Comparison of ENCODE assay signal across 9 cellular contexts in the genomic region with DNA sequence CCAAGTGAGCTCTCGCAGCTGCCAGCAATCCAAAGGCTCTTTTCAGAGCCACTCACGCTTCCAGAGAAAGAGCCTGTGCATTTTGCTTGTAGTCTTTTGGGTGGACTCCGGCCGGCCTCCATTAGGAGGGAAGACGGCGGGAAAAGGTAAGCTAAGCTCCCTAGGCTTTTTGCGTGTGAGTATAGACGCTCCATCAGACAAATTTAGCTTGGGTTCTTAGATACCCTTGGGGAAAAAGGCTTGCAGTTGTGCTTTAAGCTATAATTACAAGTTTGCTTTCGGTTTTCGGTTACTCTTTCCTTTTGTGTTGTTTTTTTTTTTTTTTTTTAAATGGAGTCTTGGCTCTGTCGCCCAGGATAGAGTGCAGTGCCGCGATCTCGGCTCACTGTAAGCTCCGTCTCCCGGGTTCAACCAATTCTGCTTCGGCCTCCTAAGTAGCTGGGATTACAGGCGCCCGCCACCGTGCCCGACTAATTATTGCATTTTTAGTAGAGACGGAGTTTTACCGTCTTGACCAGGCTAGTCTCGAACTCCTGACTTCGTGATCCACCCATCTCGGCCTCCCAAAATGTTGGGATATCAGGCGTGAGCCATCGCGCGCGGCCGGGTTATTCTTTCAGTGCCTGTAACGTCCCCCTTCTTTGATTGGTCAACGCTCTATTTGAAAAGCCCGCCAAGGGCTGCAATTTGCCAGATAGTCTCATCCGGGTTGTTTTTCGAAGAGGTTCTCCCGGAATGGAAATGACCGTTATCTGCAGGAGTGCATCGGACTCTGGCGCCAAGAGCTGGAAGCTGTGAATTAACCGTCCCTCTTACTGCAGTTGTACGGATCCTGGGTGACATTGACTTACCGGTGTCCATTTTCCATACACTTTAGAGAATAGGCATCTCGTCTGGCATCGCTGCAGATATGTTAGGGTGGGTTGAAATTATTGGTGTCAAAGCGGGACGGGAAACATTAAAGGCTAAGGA. TPM values are rescaled to one million over a fixed set of nuclear protein-coding genes. Genes with fewer than 3 reads are reported as not detected.
DNase-seq lines count a peak whose midpoint lies in the region; ATAC-seq and TF ChIP-seq lines count a peak whose summit lies in the region.
"Had no signal": no experiment of that assay in that cellular context is flagged by ENCODE, and none has a peak within 500 bp of the region (broad histone marks: within the 10 kb centered on the region; RNA-seq: fewer than 3 reads in every experiment).

No MANE protein-coding gene starts in this region.

- peak; percentile 28 for ATAC-seq in activated T-helper 17 cell treated with anti-CD3 and anti-CD28 coated beads, Interleukin-2, amount 50 U/mL, for 72 hours (replicated peaks)
- ATAC-seq in naive thymus-derived CD4-positive, alpha-beta T cell, result no peak
- peak; percentile 16 for ATAC-seq in stimulated activated naive CD8-positive, alpha-beta T cell treated with anti-CD3 and anti-CD28 coated beads, Interleukin-15, amount 100 ng/mL, for 72 hours
- no peak for ATAC-seq in GM19397 (IDR thresholded peaks at IDR 0.05; ENCODE audit: unreplicated experiment)

- H2AFZ ChIP-seq in PC-9, result peak overlapping the region; percentile 92

- no peak for TF ChIP-seq CTCF in PC-9 (conservative IDR thresholded peaks at IDR 0.05)

- no peaks in the 10 kb centered on the region for H3K9me2 ChIP-seq in PC-9 (ENCODE audit: insufficient read depth)

- H3K27ac Mint-ChIP-seq in activated T-helper 17 cell treated with anti-CD3 and anti-CD28 coated beads, Interleukin-2, amount 50 U/mL, for 72 hours, result no peak overlapping the region
- peak overlapping the region in 1 of 9 donors; percentile 97 for H3K27ac Mint-ChIP-seq in naive thymus-derived CD4-positive, alpha-beta T cell
- H3K27ac Mint-ChIP-seq in stimulated activated naive CD8-positive, alpha-beta T cell treated with anti-CD3 and anti-CD28 coated beads, Interleukin-15, amount 100 ng/mL, for 72 hours, result no peak overlapping the region

- H3K79me2 ChIP-seq in PC-9 (ENCODE audit: low read depth), result no peaks in the 10 kb centered on the region

- no peak overlapping the region for H3K4me3 Mint-ChIP-seq in activated T-helper 17 cell treated with anti-CD3 and anti-CD28 coated beads, Interleukin-2, amount 50 U/mL, for 72 hours
- no peak overlapping the region for H3K4me3 Mint-ChIP-seq in naive thymus-derived CD4-positive, alpha-beta T cell
- H3K4me3 Mint-ChIP-seq in stimulated activated naive CD8-positive, alpha-beta T cell treated with anti-CD3 and anti-CD28 coated beads, Interleukin-15, amount 100 ng/mL, for 72 hours, result no peak overlapping the region

- CTCF ChIA-PET in PC-9 (lab: Charles Lee), result interaction anchor here (0.6 to 2.1 kb wide), 9 partner anchors 22 to 690 kb away, joined by 3 to 12 read pairs (median 6); no protein-coding TSS in a partner anchor
- CTCF ChIA-PET in naive thymus-derived CD4-positive, alpha-beta T cell (lab: Charles Lee), result interaction anchor here (0.6 to 5.3 kb wide), 25 partner anchors 21 to 750 kb away, joined by 3 to 96 read pairs (median 6); a partner anchor contains a TSS

- no TSS peak for BruUV-seq in PC-9 (replicated peaks; lab: Mats Ljungman, UMichigan)

- H3K36me3 Mint-ChIP-seq in activated T-helper 17 cell treated with anti-CD3 and anti-CD28 coated beads, Interleukin-2, amount 50 U/mL, for 72 hours (ENCODE audit: low read depth), result peaks cover 13% of the 10 kb centered on the region
- H3K36me3 Mint-ChIP-seq in naive thymus-derived CD4-positive, alpha-beta T cell, result peaks cover 0 to 1% (median 0%) of the 10 kb centered on the region in 5 donors

- intact Hi-C loops in PC-9 (cut with micrococcal nuclease; ENCODE audit: unreplicated experiment), result loop anchor here (1.0 to 10.0 kb wide), 8 partner anchors 21 to 1689 kb away; partner anchors contain the start of gene ZNF184
- intact Hi-C loops in naive thymus-derived CD4-positive, alpha-beta T cell (cut with micrococcal nuclease), result loop anchor here (1.0 to 10.0 kb wide), 32 partner anchors 8 to 1867 kb away; partner anchors contain the start of genes POM121L2 (in 2 of the 2) and ZNF184 (in 1 of the 2)

- H3K27me3 Mint-ChIP-seq in activated T-helper 17 cell treated with anti-CD3 and anti-CD28 coated beads, Interleukin-2, amount 50 U/mL, for 72 hours, result no peaks in the 10 kb centered on the region
- H3K27me3 Mint-ChIP-seq in naive thymus-derived CD4-positive, alpha-beta T cell, result peaks cover 0 to 8% (median 0%) of the 10 kb centered on the region in 5 donors
- no peaks in the 10 kb centered on the region for H3K27me3 Mint-ChIP-seq in stimulated activated naive CD8-positive, alpha-beta T cell treated with anti-CD3 and anti-CD28 coated beads, Interleukin-15, amount 100 ng/mL, for 72 hours

- peak overlapping the region; percentile 80 for H3K4me3 ChIP-seq in PC-9
- peak overlapping the region; percentile 72 for H3K4me3 ChIP-seq in naive thymus-derived CD4-positive, alpha-beta T cell (ENCODE audit: low read length)

- no peaks in the 10 kb centered on the region for H3K9me3 Mint-ChIP-seq in activated T-helper 17 cell treated with anti-CD3 and anti-CD28 coated beads, Interleukin-2, amount 50 U/mL, for 72 hours
- peaks cover 0 to 9% (median 5%) of the 10 kb centered on the region in 11 donors for H3K9me3 Mint-ChIP-seq in naive thymus-derived CD4-positive, alpha-beta T cell
- H3K9me3 Mint-ChIP-seq in stimulated activated naive CD8-positive, alpha-beta T cell treated with anti-CD3 and anti-CD28 coated beads, Interleukin-15, amount 100 ng/mL, for 72 hours, result no peaks in the 10 kb centered on the region

- H3K9me3 ChIP-seq in KOPT-K1 (ENCODE audit: insufficient read depth, low read length, poor library complexity, severe bottlenecking), result no peaks in the 10 kb centered on the region
- no peaks in the 10 kb centered on the region for H3K9me3 ChIP-seq in PC-9 (ENCODE audit: insufficient read depth, low read depth)
- no peaks in the 10 kb centered on the region for H3K9me3 ChIP-seq in naive thymus-derived CD4-positive, alpha-beta T cell (ENCODE audit: control insufficient read depth in 2 of 3, low read length in 3 of 3)

- peak overlapping the region; percentile 98 for H3K27ac ChIP-seq in KOPT-K1 (ENCODE audit: low read depth, low read length, poor library complexity, severe bottlenecking)
- H3K27ac ChIP-seq in PC-9, result peak overlapping the region; percentile 35
- peak overlapping the region; percentile 82 for H3K27ac ChIP-seq in naive thymus-derived CD4-positive, alpha-beta T cell (ENCODE audit: low read depth, low read length)

- no peaks in the 10 kb centered on the region for H4K20me1 ChIP-seq in PC-9 (ENCODE audit: insufficient read depth)

- peaks cover 5% of the 10 kb centered on the region for H3K4me1 Mint-ChIP-seq in activated T-helper 17 cell treated with anti-CD3 and anti-CD28 coated beads, Interleukin-2, amount 50 U/mL, for 72 hours
- peaks cover 9 to 47% (median 30%) of the 10 kb centered on the region in 7 donors for H3K4me1 Mint-ChIP-seq in naive thymus-derived CD4-positive, alpha-beta T cell
- H3K4me1 Mint-ChIP-seq in stimulated activated naive CD8-positive, alpha-beta T cell treated with anti-CD3 and anti-CD28 coated beads, Interleukin-15, amount 100 ng/mL, for 72 hours, result peaks cover 43% of the 10 kb centered on the region

- no peaks in the 10 kb centered on the region for H3K27me3 ChIP-seq in PC-9 (ENCODE audit: insufficient read depth, low read depth)
- no peaks in the 10 kb centered on the region for H3K27me3 ChIP-seq in naive thymus-derived CD4-positive, alpha-beta T cell (ENCODE audit: control insufficient read depth in 2 of 2, insufficient read depth in 2 of 2, low read length in 2 of 2)

- H3K4me2 ChIP-seq in PC-9, result peak overlapping the region; percentile 78

- peaks cover 18% of the 10 kb centered on the region for H3K4me1 ChIP-seq in PC-9 (replicated peaks; ENCODE audit: insufficient read depth)
- H3K4me1 ChIP-seq in naive thymus-derived CD4-positive, alpha-beta T cell (ENCODE audit: control insufficient read depth in 2 of 2, insufficient read depth in 2 of 2, low read length in 2 of 2), result peaks cover 4 to 20% of the 10 kb centered on the region in 2 donors

- H3F3A ChIP-seq in PC-9 (ENCODE audit: insufficient read depth, low read depth), result peaks cover 29% of the 10 kb centered on the region

- DNase-seq in DMS 273 treated with DMSO at 0.1 percent for 48 hours (lab: John Stamatoyannopoulos, UW) (peak; percentile 96), PC-9 (peak; percentile 84 to 85), fibroblast of peridontal ligament (ENCODE audit: extremely low read depth) (peak; percentile 95)
- peak; percentile 45 to 78 (median 74) for DNase-seq in naive thymus-derived CD4-positive, alpha-beta T cell
- DNase-seq in stimulated activated naive CD8-positive, alpha-beta T cell treated with anti-CD3 and anti-CD28 coated beads, Interleukin-15, amount 100 ng/mL, for 72 hours, result peak; percentile 83 to 91

- POLR2A ChIA-PET in PC-9 (lab: Charles Lee; ENCODE audit: unreplicated experiment), result interaction anchor here (0.5 to 2.3 kb wide), 19 partner anchors 15 to 1711 kb away, joined by 3 to 69 read pairs (median 6); a partner anchor contains a TSS
- POLR2A ChIA-PET in naive thymus-derived CD4-positive, alpha-beta T cell (lab: Charles Lee), result interaction anchor here (0.6 to 7.9 kb wide), 59 partner anchors 8 to 1902 kb away, joined by 3 to 717 read pairs (median 8); partner anchors contain the start of genes TRIM27 and ZSCAN31

- H3K36me3 ChIP-seq in KOPT-K1 (ENCODE audit: insufficient read depth, low read length) (no peaks in the 10 kb centered on the region), PC-9 (ENCODE audit: low read depth) (no peaks in the 10 kb centered on the region)
- no peaks in the 10 kb centered on the region for H3K36me3 ChIP-seq in naive thymus-derived CD4-positive, alpha-beta T cell (ENCODE audit: control insufficient read depth in 2 of 3, insufficient read depth in 3 of 3, low read length in 3 of 3)

RNA-seq across cellular contexts. Expression of gene OR2B2, which starts 18.1 kb away (rescaled TPM):
- not detected in 2 replicates for total RNA-seq in PC-9 (2021)
- total RNA-seq in activated T-helper 17 cell treated with anti-CD3 and anti-CD28 coated beads, Interleukin-2, amount 50 U/mL, for 72 hours, result not detected
- not detected for total RNA-seq in naive thymus-derived CD4-positive, alpha-beta T cell
- polyA plus RNA-seq in naive thymus-derived CD4-positive, alpha-beta T cell, result not detected
- polyA plus RNA-seq: adipose tissue had no signal

Comparison
In these comparisons a context has a peak if more than half of its experiments do, and no peak if none do; other contexts are left out.
1. H3K27ac ChIP-seq: peak in every context shown above with its lines; median percentile 98 in KOPT-K1; 82 in naive thymus-derived CD4-positive, alpha-beta T cell; 35 in PC-9.
2. ATAC-seq: peak in activated T-helper 17 cell treated with anti-CD3 and anti-CD28 coated beads, Interleukin-2, amount 50 U/mL, for 72 hours (single experiment) and stimulated activated naive CD8-positive, alpha-beta T cell treated with anti-CD3 and anti-CD28 coated beads, Interleukin-15, amount 100 ng/mL, for 72 hours (single experiment); none in naive thymus-derived CD4-positive, alpha-beta T cell (single experiment) and GM19397 (single experiment).
3. Peak in every context shown above with its lines, with median percentiles within 50 percentile points of each other: DNase-seq.